ENCODE assay signal across 16 cellular contexts in genomic region chr2:86360781-86361180, GRCh38. TPM values are rescaled to one million over a fixed set of nuclear protein-coding genes. Genes with fewer than 3 reads are reported as not detected.
DNase-seq lines count a peak whose midpoint lies in the region; ATAC-seq and TF ChIP-seq lines count a peak whose summit lies in the region.
"Had no signal": no experiment of that assay in that cellular context is flagged by ENCODE, and none has a peak within 500 bp of the region (broad histone marks: within the 10 kb centered on the region; RNA-seq: fewer than 3 reads in every experiment).

No MANE protein-coding gene starts in this region.

- H3K27ac ChIP-seq in HUES48 (ENCODE audit: low read depth, low read length) (peak overlapping the region; percentile 3), WERI-Rb-1 (peak overlapping the region; percentile 80)
- H3K27ac ChIP-seq: BLaER1, RWPE1, SJSA1 had no signal

- H3K9me3 ChIP-seq in HUES48 (ENCODE audit: control insufficient read depth, insufficient read depth, low read length) (no peaks in the 10 kb centered on the region), WERI-Rb-1 (ENCODE audit: severe bottlenecking) (no peaks in the 10 kb centered on the region)
- H3K9me3 ChIP-seq: BLaER1, SJSA1 had no signal

- TF ChIP-seq CTCF in WERI-Rb-1 (IDR thresholded peaks at IDR 0.05; ENCODE audit: low read depth, low read length), result no peak

- no peak overlapping the region for H3K9ac ChIP-seq in HUES48 (ENCODE audit: low read depth, low read length)
- H3K9ac ChIP-seq: BLaER1 had no signal

- no peaks in the 10 kb centered on the region for H3K36me3 ChIP-seq in HUES48 (ENCODE audit: control insufficient read depth, insufficient read depth, low read length)
- H3K36me3 ChIP-seq in WERI-Rb-1, result no peaks in the 10 kb centered on the region
- H3K36me3 ChIP-seq: BLaER1, SJSA1 had no signal

- ATAC-seq in Right ventricle myocardium inferior (no peak), HG03139 (IDR thresholded peaks at IDR 0.05; ENCODE audit: unreplicated experiment) (no peak)

- intact Hi-C loops in Right ventricle myocardium inferior (cut with DNase I), result no loop called here

- DNase-seq in WERI-Rb-1 (peak; percentile 63), iPS DF 19.7 (ENCODE audit: low read depth, low spot score) (peak; percentile 25), renal cortical epithelial cell (ENCODE audit: low read depth) (peak; percentile 19), Right ventricle myocardium inferior (ENCODE audit: missing footprints) (no peak)
- no peak for DNase-seq in activated effector memory CD4-positive, alpha-beta T cell treated with anti-CD3 and anti-CD28 coated beads, Interleukin-2, amount 50 U/mL, for 16 hours
- DNase-seq: CD8-positive, alpha-beta memory T cell; DND-41; NCI-H146; NCI-H2107; NCI-H510A had no signal

- no peaks in the 10 kb centered on the region for H3K27me3 ChIP-seq in HUES48 (ENCODE audit: control insufficient read depth, insufficient read depth, low read length)
- no peaks in the 10 kb centered on the region for H3K27me3 ChIP-seq in WERI-Rb-1 (ENCODE audit: insufficient read depth, low read depth, severe bottlenecking)
- H3K27me3 ChIP-seq: BLaER1 had no signal

- peaks cover 8% of the 10 kb centered on the region for H3K4me1 ChIP-seq in HUES48 (ENCODE audit: control insufficient read depth, insufficient read depth, low read length)
- H3K4me1 ChIP-seq: BLaER1, SJSA1 had no signal

- H3K4me3 ChIP-seq in HUES48 (ENCODE audit: low read depth, low read length) (no peak overlapping the region), WERI-Rb-1 (ENCODE audit: low read depth, low read length) (peak overlapping the region; percentile 11)
- H3K4me3 ChIP-seq: BLaER1, SJSA1 had no signal

RNA-seq across cellular contexts. Expression of gene REEP1, which starts 23.4 kb away (rescaled TPM):
- total RNA-seq in renal cortical epithelial cell, result 0.17 and 0.35 TPM in 2 replicates
- total RNA-seq in Right ventricle myocardium inferior, result 23.6 TPM
- total RNA-seq: HT1080 had no signal

Comparison
In these comparisons a context has a peak if more than half of its experiments do, and no peak if none do; other contexts are left out.
1. DNase-seq: peak in WERI-Rb-1 (single experiment), iPS DF 19.7 (single experiment) and renal cortical epithelial cell (single experiment); none in Right ventricle myocardium inferior (single experiment) and activated effector memory CD4-positive, alpha-beta T cell treated with anti-CD3 and anti-CD28 coated beads, Interleukin-2, amount 50 U/mL, for 16 hours (single experiment).
2. RNA of gene REEP1, which starts 23.4 kb away (total RNA-seq): 23.6 TPM in Right ventricle myocardium inferior (single experiment); 0.17 to 0.35 TPM in renal cortical epithelial cell; every median in the first group is over 10 times any median in the second.